In genomic region chr11:94544582-94544831, GRCh38 we compare ENCODE assay signal across 9 cellular contexts. TPM values are rescaled to one million over a fixed set of nuclear protein-coding genes. Genes with fewer than 3 reads are reported as not detected.
A peak's percentile ranks its signal among the peaks of the same experiment; 100 is the strongest.
DNase-seq lines count a peak whose midpoint lies in the region; ATAC-seq, FAIRE-seq and TF ChIP-seq lines count a peak whose summit lies in the region.
"Had no signal": no experiment of that assay in that cellular context is flagged by ENCODE, and none has a peak within 500 bp of the region (broad histone marks: within the 10 kb centered on the region; RNA-seq: fewer than 3 reads in every experiment).

No MANE protein-coding gene starts in this region.

- dilution Hi-C loops in mammary epithelial cell (cut with HindIII; ENCODE audit: low sequenced_read_pairs) = no loop called here

- intact Hi-C loops in mammary epithelial cell (cut with micrococcal nuclease) = no loop called here

- peak overlapping the region; percentile 90 for H3K4me2 ChIP-seq in mammary epithelial cell (ENCODE audit: insufficient read depth, low read depth, low read length)

- DNase-seq in mammary epithelial cell = no peak
- no peak for DNase-seq in NCI-H2029 (lab: John Stamatoyannopoulos, UW)
- no peak for DNase-seq in GM12891 (ENCODE audit: insufficient read length, low spot score)
- no peak for DNase-seq in epidermal melanocyte (ENCODE audit: insufficient read length, low spot score)

- no TSS peak for BruUV-seq in mammary epithelial cell (replicated peaks; lab: Mats Ljungman, UMichigan)

- H3K36me3 ChIP-seq in mammary epithelial cell (ENCODE audit: insufficient read depth, low read length) (no peaks in the 10 kb centered on the region), mucosa of stomach (ENCODE audit: control insufficient read depth, insufficient read depth, low read length) (no peaks in the 10 kb centered on the region)

- H3K9ac ChIP-seq in mammary epithelial cell (ENCODE audit: insufficient read depth, low read length) (no peak overlapping the region), mucosa of stomach (ENCODE audit: low read length) (peak overlapping the region; percentile 85)

- peak overlapping the region; percentile 99 for H2AFZ ChIP-seq in mammary epithelial cell (ENCODE audit: low read depth, low read length)

- CTCF ChIA-PET in mammary epithelial cell (lab: Charles Lee; ENCODE audit: low non-redundant PET) = no interaction called here

- no peak for TF ChIP-seq POLR2A in GM12891 (IDR thresholded peaks at IDR 0.05; ENCODE audit: low read depth, low read length)

- H3K79me2 ChIP-seq in mammary epithelial cell (ENCODE audit: insufficient read depth, low read length) = peaks cover 5% of the 10 kb centered on the region

- no peaks in the 10 kb centered on the region for H4K20me1 ChIP-seq in mammary epithelial cell (ENCODE audit: insufficient read depth, low read length)

- ATAC-seq in GM19351 (IDR thresholded peaks at IDR 0.05; ENCODE audit: unreplicated experiment) (peak; percentile 28), HG03460 (IDR thresholded peaks at IDR 0.05; ENCODE audit: unreplicated experiment) (peak; percentile 31), GM21528 (IDR thresholded peaks at IDR 0.05; ENCODE audit: low FRiP score, unreplicated experiment) (no peak)

- WGBS in mammary epithelial cell (ENCODE audit: low coverage, missing lambda C conversion rate) = no CpG with 5 or more reads among the region's 32 CpGs

- no peak for TF ChIP-seq CTCF in mammary epithelial cell (conservative IDR thresholded peaks at IDR 0.05 in 1 of 2, IDR thresholded peaks at IDR 0.05 in 1 of 2; ENCODE audit: extremely low read depth in 1 of 2, insufficient read depth in 1 of 2, low read depth in 1 of 2, low read length in 2 of 2)

- H3K4me1 ChIP-seq in mammary epithelial cell (ENCODE audit: insufficient read depth, low read length) = peaks cover 16% of the 10 kb centered on the region
- H3K4me1 ChIP-seq in mucosa of stomach (ENCODE audit: control insufficient read depth, insufficient read depth, low read length) = peaks cover 40% of the 10 kb centered on the region

- no peak for FAIRE-seq in GM12891 (lab: Jason Lieb, UNC)

- peak overlapping the region; percentile 51 for H3K27ac ChIP-seq in mammary epithelial cell (ENCODE audit: insufficient read depth, low read depth, low read length)

- in situ Hi-C loops in mammary epithelial cell (cut with MboI; ENCODE audit: low sequenced_read_pairs in 2 of 2) = no loop called here

- H3K27me3 ChIP-seq in mammary epithelial cell (ENCODE audit: insufficient read depth, low read length) (no peaks in the 10 kb centered on the region), mucosa of stomach (ENCODE audit: control insufficient read depth, insufficient read depth, low read length) (no peaks in the 10 kb centered on the region)

- no peaks in the 10 kb centered on the region for H3K9me3 ChIP-seq in mammary epithelial cell (replicated peaks; ENCODE audit: insufficient read depth, low read length)
- H3K9me3 ChIP-seq in mucosa of stomach (ENCODE audit: control insufficient read depth, low read length) = no peaks in the 10 kb centered on the region

- H3K4me3 ChIP-seq in mammary epithelial cell (replicated peaks in 1 of 3; ENCODE audit: insufficient read depth in 1 of 3, low read depth in 2 of 3, low read length in 3 of 3) = peak overlapping the region in 2 of 3 experiments; percentile 46 to 49
- H3K4me3 ChIP-seq in mucosa of stomach (ENCODE audit: low read length) = peak overlapping the region; percentile 26

TF ChIP-seq in GM12891, 5 proteins besides CTCF, POLR2A, EP300 and RAD21:
- TF ChIP-seq POLR2AphosphoS5 (IDR thresholded peaks at IDR 0.05; ENCODE audit: low read depth, low read length) (no peak), SPI1 (IDR thresholded peaks at IDR 0.05; ENCODE audit: low read depth, low read length) (no peak), TAF1 (IDR thresholded peaks at IDR 0.05; ENCODE audit: low read depth, low read length) (no peak), PAX5 (IDR thresholded peaks at IDR 0.05; ENCODE audit: insufficient read depth, low read length, severe bottlenecking) (no peak), POU2F2 (IDR thresholded peaks at IDR 0.05; ENCODE audit: low read depth, low read length) (no peak)

RNA-seq across cellular contexts. Expression of gene FUT4, which starts 0.8 kb away (rescaled TPM):
- total RNA-seq in mammary epithelial cell = 1 to 10 TPM in 1 of 2 donors, under 1 TPM in 1; 0.33 to 1.2 TPM
- 0.56 TPM for polyA plus RNA-seq in mammary epithelial cell
- 2.4 TPM for polyA minus RNA-seq in mammary epithelial cell
- polyA plus RNA-seq in GM12891 (2012; ENCODE audit: low read depth, missing spikeins) = 2.1 TPM

RNA-seq across cellular contexts. Expression of gene PIWIL4, which starts 22.7 kb away (rescaled TPM):
- total RNA-seq in mammary epithelial cell = under 1 TPM in 1 of 2 donors, not detected in 1; 0.33 TPM
- polyA plus RNA-seq in mammary epithelial cell = 0.17 TPM
- polyA minus RNA-seq in mammary epithelial cell = not detected
- 0.54 TPM for polyA plus RNA-seq in GM12891 (2012; ENCODE audit: low read depth, missing spikeins)

RNA-seq across cellular contexts. Expression of gene C11orf97, which starts 32.2 kb away (rescaled TPM):
- total RNA-seq in mammary epithelial cell = not detected
- not detected for polyA plus RNA-seq in mammary epithelial cell
- not detected for polyA minus RNA-seq in mammary epithelial cell
- polyA plus RNA-seq in GM12891 (2012; ENCODE audit: low read depth, missing spikeins) = not detected
- total RNA-seq: subcutaneous adipose tissue had no signal

RNA-seq across cellular contexts. Expression of gene ANKRD49, which starts 50.7 kb away (rescaled TPM):
- total RNA-seq in mammary epithelial cell = 10 to 100 TPM in 1 of 2 donors, 1 to 10 TPM in 1; 9.4 to 13.8 TPM
- polyA plus RNA-seq in mammary epithelial cell = 6.2 TPM
- 4.4 TPM for polyA minus RNA-seq in mammary epithelial cell
- polyA plus RNA-seq in GM12891 (2012; ENCODE audit: low read depth, missing spikeins) = 21.1 TPM

RNA-seq across cellular contexts. Expression of gene MRE11, which starts 50.9 kb away (rescaled TPM):
- 10 to 100 TPM; 10.3 to 19.5 TPM for total RNA-seq in mammary epithelial cell
- 5.8 TPM for polyA plus RNA-seq in mammary epithelial cell
- polyA minus RNA-seq in mammary epithelial cell = 4.8 TPM
- polyA plus RNA-seq in GM12891 (2012; ENCODE audit: low read depth, missing spikeins) = 16.8 TPM
